ENCODE assay signal across 32 cellular contexts in genomic region chr12:19026035-19026434, GRCh38.
"Had no signal": no experiment of that assay in that cellular context is flagged by ENCODE, and none has a peak within 500 bp of the region (broad histone marks: within the 10 kb centered on the region; RNA-seq: fewer than 3 reads in every experiment).

No MANE protein-coding gene starts in this region.

- H3K9me2 ChIP-seq: SK-N-SH had no signal

- ATAC-seq: activated CD4-positive, alpha-beta T cell treated with anti-CD3 and anti-CD28 coated beads for 36 hours; activated CD4-positive, CD25-positive, alpha-beta regulatory T cell treated with anti-CD3 and anti-CD28 coated beads, Interleukin-2, amount 50 U/mL, for 24 hours; activated CD8-positive, alpha-beta T cell treated with anti-CD3 and anti-CD28 coated beads, Interleukin-2, amount 10 ng/mL, durations not matched to agents 7 days and 5 days had no signal

- DNase-seq: activated CD4-positive, alpha-beta T cell treated with anti-CD3 and anti-CD28 coated beads for 36 hours; activated CD4-positive, alpha-beta T cell treated with anti-CD3 and anti-CD28 coated beads, Interleukin-2, amount 10 ng/mL, durations not matched to agents 7 days and 5 days; activated CD4-positive, alpha-beta T cell treated with anti-CD3 and anti-CD28 coated beads, Interleukin-2, amount 50 U/mL, for 48 hours; activated CD8-positive, alpha-beta T cell treated with anti-CD3 and anti-CD28 coated beads, Interleukin-2, amount 10 ng/mL, durations not matched to agents 7 days and 5 days; activated gamma-delta T cell; activated naive CD4-positive, alpha-beta T cell treated with Interleukin-2 at 50 U/mL for 16 hours; activated naive CD8-positive, alpha-beta T cell treated with anti-CD3 and anti-CD28 coated beads, Interleukin-2, amount 10 ng/mL, durations not matched to agents 7 days and 5 days; activated T-cell treated with anti-CD3 and anti-CD28 coated beads, Interleukin-2, amount 50 U/mL, for 24 hours; amygdala; Karpas-422; NCI-H1105; NCI-H1417 treated with DMSO at 0.1 percent for 48 hours; NCI-H187 treated with DMSO at 0.1 percent for 48 hours; NCI-H2171 treated with DMSO at 0.1 percent for 48 hours; NCI-H226; NCI-H446 treated with DMSO at 0.1 percent for 48 hours; NCI-H524; NCI-H82; Peyer's patch; RPMI8226; SHP77 treated with DMSO at 0.1 percent for 48 hours; SK-N-SH had no signal

- H3K4me3 Mint-ChIP-seq: activated CD4-positive, alpha-beta T cell treated with anti-CD3 and anti-CD28 coated beads for 36 hours; activated CD4-positive, alpha-beta T cell treated with anti-CD3 and anti-CD28 coated beads, Interleukin-2, amount 10 ng/mL, durations not matched to agents 7 days and 5 days; activated CD8-positive, alpha-beta T cell treated with anti-CD3 and anti-CD28 coated beads, Interleukin-2, amount 10 ng/mL, durations not matched to agents 7 days and 5 days; activated naive CD4-positive, alpha-beta T cell treated with anti-CD3 and anti-CD28 coated beads, Interleukin-2, amount 50 U/mL, for 24 hours; activated naive CD8-positive, alpha-beta T cell treated with anti-CD3 and anti-CD28 coated beads, Interleukin-2, amount 10 ng/mL, durations not matched to agents 7 days and 5 days; activated T-cell treated with anti-CD3 and anti-CD28 coated beads, Interleukin-2, amount 50 U/mL, for 24 hours; central memory CD8-positive, alpha-beta T cell; T-helper 1 cell treated with Interleukin-12 subunit alpha and Interleukin-12 subunit beta and Interleukin-4 antibody, amounts not matched to agents 30 μg/mL and 1 μg/mL, for 36 hours; T-helper 2 cell treated with Interferon-gamma antibody and Interleukin-4, amounts not matched to agents 5 μg/mL and 100 μg/mL, for 36 hours had no signal

- H3K4me1 ChIP-seq: ascending aorta, Peyer's patch had no signal

- H3K9me3 ChIP-seq: ascending aorta, Peyer's patch had no signal

- H3K27ac ChIP-seq: ascending aorta, cardiac muscle cell, Peyer's patch, SJSA1 had no signal

- H3K9ac ChIP-seq: SK-N-SH had no signal

- H3K36me3 Mint-ChIP-seq: activated naive CD4-positive, alpha-beta T cell treated with anti-CD3 and anti-CD28 coated beads, Interleukin-2, amount 50 U/mL, for 24 hours; activated naive CD8-positive, alpha-beta T cell treated with anti-CD3 and anti-CD28 coated beads, Interleukin-2, amount 10 ng/mL, durations not matched to agents 7 days and 5 days had no signal

- H3K36me3 ChIP-seq: ascending aorta, cardiac muscle cell, Peyer's patch, SJSA1 had no signal

- H3K27me3 ChIP-seq: ascending aorta, cardiac muscle cell, Peyer's patch, SJSA1 had no signal

- H3K4me2 ChIP-seq: SK-N-SH had no signal

- H3K9me3 Mint-ChIP-seq: activated naive CD4-positive, alpha-beta T cell treated with anti-CD3 and anti-CD28 coated beads, Interleukin-2, amount 50 U/mL, for 24 hours; activated naive CD8-positive, alpha-beta T cell treated with anti-CD3 and anti-CD28 coated beads, Interleukin-2, amount 10 ng/mL, durations not matched to agents 7 days and 5 days; activated T-cell treated with anti-CD3 and anti-CD28 coated beads, Interleukin-2, amount 50 U/mL, for 24 hours; activated T-helper 2 cell treated with anti-CD3 and anti-CD28 coated beads, Interferon-gamma antibody, Interleukin-2, Interleukin-4, amounts not matched to agents 10 μg/mL and 5 μg/mL and 100 μg/mL, durations not matched to agents 14 hours and 24 hours and 36 hours; central memory CD8-positive, alpha-beta T cell; T-helper 1 cell treated with Interleukin-12 subunit alpha and Interleukin-12 subunit beta and Interleukin-4 antibody, amounts not matched to agents 30 μg/mL and 1 μg/mL, for 36 hours; T-helper 2 cell treated with Interferon-gamma antibody and Interleukin-4, amounts not matched to agents 5 μg/mL and 100 μg/mL, for 36 hours had no signal

- H3K4me1 Mint-ChIP-seq: activated CD4-positive, alpha-beta T cell treated with anti-CD3 and anti-CD28 coated beads for 36 hours; activated CD4-positive, alpha-beta T cell treated with anti-CD3 and anti-CD28 coated beads, Interleukin-2, amount 10 ng/mL, durations not matched to agents 7 days and 5 days; activated naive CD4-positive, alpha-beta T cell treated with anti-CD3 and anti-CD28 coated beads, Interleukin-2, amount 50 U/mL, for 24 hours; activated naive CD8-positive, alpha-beta T cell treated with anti-CD3 and anti-CD28 coated beads, Interleukin-2, amount 10 ng/mL, durations not matched to agents 7 days and 5 days; central memory CD8-positive, alpha-beta T cell had no signal

- FAIRE-seq: TTC549 had no signal

- H3K27ac Mint-ChIP-seq: activated CD4-positive, alpha-beta T cell treated with anti-CD3 and anti-CD28 coated beads for 36 hours; activated CD4-positive, alpha-beta T cell treated with anti-CD3 and anti-CD28 coated beads, Interleukin-2, amount 10 ng/mL, durations not matched to agents 7 days and 5 days; activated CD8-positive, alpha-beta T cell treated with anti-CD3 and anti-CD28 coated beads, Interleukin-2, amount 10 ng/mL, durations not matched to agents 7 days and 5 days; activated naive CD8-positive, alpha-beta T cell treated with anti-CD3 and anti-CD28 coated beads, Interleukin-2, amount 10 ng/mL, durations not matched to agents 7 days and 5 days; activated T-cell treated with anti-CD3 and anti-CD28 coated beads, Interleukin-2, amount 50 U/mL, for 24 hours; activated T-helper 2 cell treated with anti-CD3 and anti-CD28 coated beads, Interferon-gamma antibody, Interleukin-2, Interleukin-4, amounts not matched to agents 10 μg/mL and 5 μg/mL and 100 μg/mL, durations not matched to agents 14 hours and 24 hours and 36 hours; T-helper 1 cell treated with Interleukin-12 subunit alpha and Interleukin-12 subunit beta and Interleukin-4 antibody, amounts not matched to agents 30 μg/mL and 1 μg/mL, for 36 hours; T-helper 2 cell treated with Interferon-gamma antibody and Interleukin-4, amounts not matched to agents 5 μg/mL and 100 μg/mL, for 36 hours had no signal

- H3K4me3 ChIP-seq: ascending aorta, cardiac muscle cell, Peyer's patch, SJSA1 had no signal
